Comparison of ENCODE assay signal across 1 cellular context in genomic region chr17:34961093-34961911, GRCh38.
A peak's percentile ranks its signal among the peaks of the same experiment; 100 is the strongest.
TF ChIP-seq lines count a peak whose summit lies in the region.

Gene CCT6B (minus strand): TSS chr17:34961460. CDS start chr17:34961393, 67 bp downstream.
Gene ZNF830 (plus strand): TSS chr17:34961540. CDS start chr17:34961567, 27 bp downstream.

TF ChIP-seq in HepG2, 621 proteins besides CTCF, POLR2A, EP300 and RAD21 (continued from another document and continues in another):
- TF ChIP-seq ZNF552 (CRISPR knock-in tag; IDR thresholded peaks at IDR 0.05; ENCODE audit: borderline replicate concordance) = peak; percentile 71; the same call in 1 of the 2 replicates
- TF ChIP-seq TBL1XR1 (IDR thresholded peaks at IDR 0.05; ENCODE audit: borderline replicate concordance, low read length, partially characterized antibody) = peak; percentile 65
- peak; percentile 61 for TF ChIP-seq FOXO1 (CRISPR knock-in tag; IDR thresholded peaks at IDR 0.05)
- TF ChIP-seq ZC3H13 (CRISPR knock-in tag; IDR thresholded peaks at IDR 0.05) = peak; percentile 62; the same call in 1 of the 2 replicates
- TF ChIP-seq ZNF281 (CRISPR knock-in tag; IDR thresholded peaks at IDR 0.05; ENCODE audit: borderline replicate concordance) = no peak
- TF ChIP-seq ZNF775 (CRISPR knock-in tag; IDR thresholded peaks at IDR 0.05; ENCODE audit: borderline replicate concordance) = no peak
- TF ChIP-seq ZNF660 (CRISPR knock-in tag; IDR thresholded peaks at IDR 0.05; ENCODE audit: borderline replicate concordance, low read depth) = no peak
- no peak for TF ChIP-seq SRSF1 (optimal IDR thresholded peaks at IDR 0.05; ENCODE audit: low read depth, low read length)
- TF ChIP-seq ZC3H4 (CRISPR knock-in tag; IDR thresholded peaks at IDR 0.05; ENCODE audit: borderline replicate concordance) = no peak
- no peak for TF ChIP-seq AHDC1 (CRISPR knock-in tag; IDR thresholded peaks at IDR 0.05; ENCODE audit: borderline replicate concordance)
- no peak for TF ChIP-seq ZNF512B (CRISPR knock-in tag; IDR thresholded peaks at IDR 0.05; ENCODE audit: borderline replicate concordance)
- TF ChIP-seq NCOA1 (CRISPR knock-in tag; IDR thresholded peaks at IDR 0.05) = peak; percentile 66; the same call in 1 of the 2 replicates
- no peak for TF ChIP-seq SNAPC2 (CRISPR knock-in tag; IDR thresholded peaks at IDR 0.05)
- peak; percentile 60 for TF ChIP-seq MXD3 (CRISPR knock-in tag; IDR thresholded peaks at IDR 0.05)
- no peak for TF ChIP-seq FLYWCH1 (CRISPR knock-in tag; IDR thresholded peaks at IDR 0.05)
- TF ChIP-seq ZNF264 (CRISPR knock-in tag; IDR thresholded peaks at IDR 0.05) = no peak
- peak; percentile 36; the same call in 1 of the 2 replicates for TF ChIP-seq ZKSCAN8 (CRISPR knock-in tag; IDR thresholded peaks at IDR 0.05; ENCODE audit: borderline replicate concordance)
- peak; percentile 80; the same call in 1 of the 2 replicates for TF ChIP-seq ZMAT3 (CRISPR knock-in tag; conservative IDR thresholded peaks at IDR 0.05)
- TF ChIP-seq HNF4A (CRISPR knock-in tag; IDR thresholded peaks at IDR 0.05) = peak; percentile 3; the same call in 1 of the 2 replicates
- TF ChIP-seq ZNF335 (CRISPR knock-in tag; IDR thresholded peaks at IDR 0.05) = peak; percentile 84
- no peak for TF ChIP-seq CERS6 (CRISPR knock-in tag; IDR thresholded peaks at IDR 0.05)
- TF ChIP-seq RBFOX2 (IDR thresholded peaks at IDR 0.05; ENCODE audit: low read depth, low read length) = peak; percentile 85
- TF ChIP-seq ZNF800 (CRISPR knock-in tag; IDR thresholded peaks at IDR 0.05) = no peak
- peak; percentile 78; the same call in 1 of the 2 replicates for TF ChIP-seq ZNF788 (CRISPR knock-in tag; IDR thresholded peaks at IDR 0.05; ENCODE audit: borderline replicate concordance)
- no peak for TF ChIP-seq AKAP8 (CRISPR knock-in tag; IDR thresholded peaks at IDR 0.05)
- no peak; the same call in 1 of the 2 replicates for TF ChIP-seq ZMYM3 (CRISPR knock-in tag; IDR thresholded peaks at IDR 0.05)
- TF ChIP-seq RELA (CRISPR knock-in tag; IDR thresholded peaks at IDR 0.05) = peak; percentile 40; the same call in 1 of the 2 replicates
- peak; percentile 99 for TF ChIP-seq PHF20 (CRISPR knock-in tag; IDR thresholded peaks at IDR 0.05)
- TF ChIP-seq ZFYVE20 (CRISPR knock-in tag; IDR thresholded peaks at IDR 0.05; ENCODE audit: borderline replicate concordance, low read depth) = no peak
- no peak for TF ChIP-seq TCF12 (IDR thresholded peaks at IDR 0.05)
- no peak for TF ChIP-seq TCF12 (CRISPR knock-in tag; IDR thresholded peaks at IDR 0.05)
- peak; percentile 96 for TF ChIP-seq HDAC1 (CRISPR knock-in tag; IDR thresholded peaks at IDR 0.05)
- no peak for TF ChIP-seq CEBPG (CRISPR knock-in tag; IDR thresholded peaks at IDR 0.05)
- TF ChIP-seq ZFAT (CRISPR knock-in tag; conservative IDR thresholded peaks at IDR 0.05) = no peak
- TF ChIP-seq ZNF879 (CRISPR knock-in tag; IDR thresholded peaks at IDR 0.05) = peak; percentile 90
- TF ChIP-seq ZNF644 (CRISPR knock-in tag; IDR thresholded peaks at IDR 0.05; ENCODE audit: low read depth) = no peak
- TF ChIP-seq ZNF121 (CRISPR knock-in tag; IDR thresholded peaks at IDR 0.05) = 0 out of 2 replicates have a peak, but pooled peaks have one; percentile 42
- TF ChIP-seq KDM2A (CRISPR knock-in tag; IDR thresholded peaks at IDR 0.05; ENCODE audit: borderline replicate concordance, low read depth) = peak; percentile 92
- no peak for TF ChIP-seq MLX (CRISPR knock-in tag; IDR thresholded peaks at IDR 0.05)
- TF ChIP-seq ZNF260 (CRISPR knock-in tag; IDR thresholded peaks at IDR 0.05; ENCODE audit: borderline replicate concordance, low read depth) = no peak
- no peak for TF ChIP-seq SOX6 (IDR thresholded peaks at IDR 0.05)
- no peak for TF ChIP-seq SOX6 (CRISPR knock-in tag; IDR thresholded peaks at IDR 0.05)
- no peak for TF ChIP-seq ZSCAN25 (CRISPR knock-in tag; IDR thresholded peaks at IDR 0.05)
- TF ChIP-seq RBAK (CRISPR knock-in tag; IDR thresholded peaks at IDR 0.05) = no peak
- TF ChIP-seq ZNF652 (CRISPR knock-in tag; IDR thresholded peaks at IDR 0.05; ENCODE audit: borderline replicate concordance, low read depth) = peak; percentile 19; the same call in 1 of the 2 replicates
- peak; percentile 92 for TF ChIP-seq ZNF350 (CRISPR knock-in tag; IDR thresholded peaks at IDR 0.05; ENCODE audit: borderline replicate concordance, low read depth)
- no peak for TF ChIP-seq ZNF383 (CRISPR knock-in tag; IDR thresholded peaks at IDR 0.05; ENCODE audit: borderline replicate concordance)
- TF ChIP-seq ZNF703 (CRISPR knock-in tag; IDR thresholded peaks at IDR 0.05; ENCODE audit: borderline replicate concordance) = 0 out of 2 replicates have a peak, but pooled peaks have one; percentile 74
- peak; percentile 61; the same call in 1 of the 2 replicates for TF ChIP-seq HOXD1 (CRISPR knock-in tag; IDR thresholded peaks at IDR 0.05)
- TF ChIP-seq TOE1 (CRISPR knock-in tag; IDR thresholded peaks at IDR 0.05) = no peak; the same call in 1 of the 2 replicates
- TF ChIP-seq DDIT3 (CRISPR knock-in tag; IDR thresholded peaks at IDR 0.05) = no peak
- TF ChIP-seq SATB2 (CRISPR knock-in tag; IDR thresholded peaks at IDR 0.05) = peak; percentile 48; the same call in 1 of the 2 replicates
